Comparison of ENCODE assay signal across 7 cellular contexts in genomic region chr14:74763803-74764531, GRCh38. TPM values are rescaled to one million over a fixed set of nuclear protein-coding genes. Genes with fewer than 3 reads are reported as not detected.
A peak's percentile ranks its signal among the peaks of the same experiment; 100 is the strongest.
DNase-seq lines count a peak whose midpoint lies in the region; ATAC-seq, FAIRE-seq and TF ChIP-seq lines count a peak whose summit lies in the region.

No MANE protein-coding gene starts in this region.

- H3K4me3 ChIP-seq in HEK293 (ENCODE audit: low read depth, low read length), result peak overlapping the region; percentile 80
- H3K4me3 ChIP-seq in SK-N-MC, result peak overlapping the region; percentile 86
- peak overlapping the region; percentile 97 for H3K4me3 ChIP-seq in lung
- H3K4me3 ChIP-seq in stomach, result peak overlapping the region; percentile 89 to 99 (median 98)

- H3K27me3 ChIP-seq in lung (ENCODE audit: control insufficient read depth, insufficient read depth) (no peaks in the 10 kb centered on the region), stomach (no peaks in the 10 kb centered on the region)

- H3K4me1 ChIP-seq in HEK293 (ENCODE audit: control insufficient read depth, insufficient read depth, low read length), result peaks cover 11% of the 10 kb centered on the region
- peaks cover 0 to 25% of the 10 kb centered on the region in 2 donors for H3K4me1 ChIP-seq in lung (ENCODE audit: control insufficient read depth in 2 of 2, insufficient read depth in 2 of 2, low read length in 2 of 2)
- peaks cover 21 to 60% (median 39%) of the 10 kb centered on the region in 4 donors for H3K4me1 ChIP-seq in stomach

- no peak for TF ChIP-seq CTCF in HEK293 (tag by site-specific recombination; IDR thresholded peaks at IDR 0.05)
- no peak for TF ChIP-seq CTCF in chondrocyte (IDR thresholded peaks at IDR 0.05)
- TF ChIP-seq CTCF in lung (IDR thresholded peaks at IDR 0.05; ENCODE audit: control extremely low read depth, extremely low read depth), result no peak
- no peak for TF ChIP-seq CTCF in stomach (IDR thresholded peaks at IDR 0.05)
- TF ChIP-seq CTCF in D721Med (IDR thresholded peaks at IDR 0.05; ENCODE audit: insufficient read depth, missing control alignments), result no peak

- no peaks in the 10 kb centered on the region for H3K9me3 Mint-ChIP-seq in chondrocyte (ENCODE audit: low read depth)

- FAIRE-seq in D721Med (lab: Jason Lieb, UNC), result no peak

- H3K9me3 ChIP-seq in HEK293 (ENCODE audit: control insufficient read depth, insufficient read depth, low read depth, low read length) (no peaks in the 10 kb centered on the region), SK-N-MC (ENCODE audit: low read depth, low read length) (no peaks in the 10 kb centered on the region), lung (ENCODE audit: control insufficient read depth in 2 of 2, insufficient read depth in 1 of 2, low read length in 1 of 2) (no peaks in the 10 kb centered on the region), stomach (no peaks in the 10 kb centered on the region)

- intact Hi-C loops in stomach (cut with DNase I; ENCODE audit: low total_unique reads), result no loop called here

- no peaks in the 10 kb centered on the region for H3K27me3 Mint-ChIP-seq in chondrocyte (ENCODE audit: low read depth)

- DNase-seq in SK-N-MC (ENCODE audit: low read depth, low spot score), result no peak
- DNase-seq in chondrocyte (ENCODE audit: low spot score), result no peak
- DNase-seq in lung (ENCODE audit: low spot score), result no peak
- no peak for DNase-seq in stomach
- DNase-seq in D721Med (ENCODE audit: insufficient read length, low spot score), result no peak
- DNase-seq in superior temporal gyrus (ENCODE audit: extremely low spot score), result no peak

- POLR2A ChIA-PET in HEK293 (lab: Yijun Ruan, JAX), result interaction anchor here (0.6 to 2.2 kb wide), 16 partner anchors 7 to 495 kb away, joined by 3 to 10 read pairs (median 4); partner anchors contain the start of genes ABCD4 and NEK9

- ATAC-seq in lung (ENCODE audit: insufficient read depth, low FRiP score), result no peak

- H3K4me1 Mint-ChIP-seq in chondrocyte (ENCODE audit: low read depth), result peaks cover 58% of the 10 kb centered on the region

- peak overlapping the region; percentile 96 for H3K27ac ChIP-seq in HEK293 (ENCODE audit: extremely low read depth, low read depth, low read length)
- no peak overlapping the region for H3K27ac ChIP-seq in SK-N-MC
- H3K27ac ChIP-seq in lung (ENCODE audit: low read depth in 1 of 2, low read length in 1 of 2), result peak overlapping the region; percentile 97 to 99
- H3K27ac ChIP-seq in stomach, result peak overlapping the region; percentile 93 to 96 (median 94)

- peak overlapping the region; percentile 99 for H3K9ac ChIP-seq in SK-N-MC (ENCODE audit: insufficient read length)

- CTCF ChIA-PET in HEK293 (lab: Yijun Ruan, JAX), result interaction anchor here (0.6 to 1.7 kb wide), 5 partner anchors 26 to 313 kb away, joined by 3 to 4 read pairs (median 3); partner anchors contain the start of gene LTBP2

- H3K36me3 Mint-ChIP-seq in chondrocyte (ENCODE audit: low read depth), result no peaks in the 10 kb centered on the region

- WGBS in lung, 2 donors, result 3% methylated on average over 17 to 19 of the region's 19 CpGs
- 2% methylated on average over 14 to 19 of the region's 19 CpGs for WGBS in stomach, 5 donors

- H3K4me3 Mint-ChIP-seq in chondrocyte (ENCODE audit: unreplicated experiment), result peak overlapping the region; percentile 85

- TF ChIP-seq EP300 in stomach (IDR thresholded peaks at IDR 0.05), result no peak

- H3K27ac Mint-ChIP-seq in chondrocyte (ENCODE audit: unreplicated experiment), result peak overlapping the region; percentile 94

- H3K36me3 ChIP-seq in HEK293 (ENCODE audit: control insufficient read depth in 2 of 2, insufficient read depth in 1 of 2, low read length in 2 of 2), result peaks cover 10 to 14% of the 10 kb centered on the region in 2 experiments; a peak in 2 of 3 replicates
- peaks cover 28% of the 10 kb centered on the region for H3K36me3 ChIP-seq in SK-N-MC (ENCODE audit: insufficient read depth, low read length)
- peaks cover 1 to 4% of the 10 kb centered on the region in 2 donors for H3K36me3 ChIP-seq in lung (ENCODE audit: control insufficient read depth in 2 of 2, insufficient read depth in 2 of 2, low read length in 2 of 2)
- H3K36me3 ChIP-seq in stomach, result no peaks in the 10 kb centered on the region

- no peak for TF ChIP-seq POLR2A in stomach (IDR thresholded peaks at IDR 0.05)

TF ChIP-seq in HEK293, 187 proteins besides CTCF, POLR2A, EP300 and RAD21 (continues in another document):
- TF ChIP-seq ZNF513 (tag by site-specific recombination; IDR thresholded peaks at IDR 0.05) (peak; percentile 47; the same call in 1 of the 2 replicates), SP3 (tag by site-specific recombination; IDR thresholded peaks at IDR 0.05) (peak; percentile 52), HIC1 (tag by site-specific recombination; IDR thresholded peaks at IDR 0.05) (peak; percentile 73; the same call in 1 of the 2 replicates), EGR2 (tag by site-specific recombination; IDR thresholded peaks at IDR 0.05; ENCODE audit: low read depth) (peak; percentile 52; the same call in 1 of the 2 replicates), ZNF157 (tag by site-specific recombination; IDR thresholded peaks at IDR 0.05) (no peak), GLIS2 (tag by site-specific recombination; IDR thresholded peaks at IDR 0.05) (peak; percentile 68), ZNF398 (tag by site-specific recombination; IDR thresholded peaks at IDR 0.05) (peak; percentile 34; the same call in 1 of the 2 replicates), SCRT2 (tag by site-specific recombination; IDR thresholded peaks at IDR 0.05) (peak; percentile 49; the same call in 1 of the 2 replicates), ZNF76 (tag by site-specific recombination; IDR thresholded peaks at IDR 0.05; ENCODE audit: borderline replicate concordance, low read depth) (no peak), ZNF335 (tag by site-specific recombination; conservative IDR thresholded peaks at IDR 0.05) (0 out of 2 replicates have a peak, but pooled peaks have one; percentile 50)

RNA-seq across cellular contexts. Expression of gene YLPM1, which starts 0.9 kb away (rescaled TPM):
- 51.3 to 85.0 TPM (median 51.8 TPM) in 3 replicates for total RNA-seq in chondrocyte
- 100 to 1,000 TPM in 1 of 2 donors, 10 to 100 TPM in 1; 42.2 to 124 TPM for total RNA-seq in lung
- polyA plus RNA-seq in lung, result 10 to 100 TPM; 13.3 to 14.9 TPM
- 100 to 1,000 TPM in 1 of 5 donors, 10 to 100 TPM in 4; 29.2 to 114 (median 70.4) TPM for total RNA-seq in stomach
- polyA plus RNA-seq in stomach, result 10 to 100 TPM; 11.9 to 13.7 (median 12.5) TPM

RNA-seq across cellular contexts. Expression of gene FCF1, which starts 51.0 kb away (rescaled TPM):
- 51.7 to 67.7 TPM (median 52.9 TPM) in 3 replicates for total RNA-seq in chondrocyte
- total RNA-seq in lung, result 10 to 100 TPM; 39.2 to 41.2 TPM
- polyA plus RNA-seq in lung, result 10 to 100 TPM in 1 of 2 donors, 1 to 10 TPM in 1; 7.6 to 37.9 TPM
- total RNA-seq in stomach, result 10 to 100 TPM in 3 of 5 donors, 1 to 10 TPM in 1, under 1 TPM in 1; 0.58 to 41.1 (median 12.7) TPM
- 10 to 100 TPM in 2 of 3 donors, 1 to 10 TPM in 1; 8.3 to 20.2 (median 19.2) TPM for polyA plus RNA-seq in stomach

RNA-seq across cellular contexts. Expression of gene AREL1, which starts 51.1 kb away (rescaled TPM):
- total RNA-seq in chondrocyte, result 34.7 to 50.2 TPM (median 35.9 TPM) in 3 replicates
- total RNA-seq in lung, result 10 to 100 TPM; 27.6 to 41.6 TPM
- 10 to 100 TPM; 10.5 to 20.0 TPM for polyA plus RNA-seq in lung
- total RNA-seq in stomach, result 10 to 100 TPM in 4 of 5 donors, 1 to 10 TPM in 1; 7.1 to 51.4 (median 27.2) TPM
- polyA plus RNA-seq in stomach, result 1 to 10 TPM; 6.9 to 8.9 (median 7.1) TPM
